ENCODE assay signal across 9 cellular contexts in the genomic region with DNA sequence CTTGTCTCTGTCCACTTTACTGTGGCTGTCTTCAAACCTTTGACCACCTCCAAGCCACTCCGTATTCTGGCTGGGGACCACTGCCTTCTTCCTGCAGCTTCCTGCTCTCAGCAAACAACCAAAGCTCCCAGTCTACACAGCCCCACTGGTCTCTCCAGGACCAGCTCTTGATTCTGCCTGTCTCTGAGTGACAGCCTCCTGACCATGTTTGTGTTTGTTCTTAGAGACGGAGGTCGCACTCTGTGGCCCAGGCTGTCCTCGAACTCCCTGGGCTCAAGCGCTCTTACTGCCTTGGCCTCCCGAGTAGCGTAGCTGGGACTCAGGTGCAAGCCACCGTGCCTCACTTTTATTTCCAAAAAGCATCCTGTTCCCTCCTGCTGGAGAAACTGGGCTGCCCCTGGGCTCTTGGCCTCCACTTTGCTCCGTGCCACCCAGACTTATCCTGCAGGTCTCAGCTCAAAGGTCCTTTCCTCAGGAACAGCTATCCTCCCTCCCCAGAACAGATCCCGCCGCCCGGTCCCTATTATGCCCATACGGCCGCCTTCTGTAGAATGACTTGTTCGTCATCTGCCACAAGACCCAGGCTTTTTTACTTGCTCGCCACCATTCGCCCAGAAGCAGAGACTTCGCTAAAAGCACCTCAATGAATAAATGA. TPM values are rescaled to one million over a fixed set of nuclear protein-coding genes. Genes with fewer than 3 reads are reported as not detected.
DNase-seq lines count a peak whose midpoint lies in the region; ATAC-seq, FAIRE-seq and TF ChIP-seq lines count a peak whose summit lies in the region.
"Had no signal": no experiment of that assay in that cellular context is flagged by ENCODE, and none has a peak within 500 bp of the region (broad histone marks: within the 10 kb centered on the region; RNA-seq: fewer than 3 reads in every experiment).

No MANE protein-coding gene starts in this region.

- CTCF ChIA-PET in activated naive CD4-positive, alpha-beta T cell treated with anti-CD3 and anti-CD28 coated beads for 36 hours (lab: Charles Lee), result interaction anchor here (0.6 to 4.6 kb wide), 5 partner anchors 8 to 559 kb away, joined by 3 to 50 read pairs (median 4); a partner anchor contains a TSS

- DNase-seq in activated naive CD4-positive, alpha-beta T cell treated with anti-CD3 and anti-CD28 coated beads for 36 hours, result no peak
- no peak for DNase-seq in activated naive CD4-positive, alpha-beta T cell (lab: John Stamatoyannopoulos, UW)
- DNase-seq in astrocyte (ENCODE audit: low read depth) (no peak), lung (ENCODE audit: low spot score) (no peak), tibial nerve (ENCODE audit: low spot score in 2 of 2) (no peak), activated gamma-delta T cell (lab: John Stamatoyannopoulos, UW) (no peak)

- FAIRE-seq in astrocyte (lab: Jason Lieb, UNC), result no peak
- FAIRE-seq: bronchial epithelial cell had no signal

- H3K36me3 ChIP-seq in astrocyte (ENCODE audit: insufficient read depth, low read length) (peaks cover 5% of the 10 kb centered on the region), lung (ENCODE audit: control insufficient read depth in 2 of 2, insufficient read depth in 2 of 2, low read length in 2 of 2) (peaks cover 9 to 18% of the 10 kb centered on the region in 2 donors), tibial nerve (peaks cover 0 to 18% (median 4%) of the 10 kb centered on the region in 3 donors)

- no peak for TF ChIP-seq EP300 in tibial nerve (IDR thresholded peaks at IDR 0.05)

- H3K27ac ChIP-seq in astrocyte (ENCODE audit: low read depth, low read length) (peak overlapping the region; percentile 79), lung (ENCODE audit: low read depth in 1 of 2, low read length in 1 of 2) (peak overlapping the region; percentile 79 to 96), tibial nerve (peak overlapping the region; percentile 92 to 99 (median 98))

- H3K27ac Mint-ChIP-seq in activated naive CD4-positive, alpha-beta T cell treated with anti-CD3 and anti-CD28 coated beads for 36 hours, result peak overlapping the region; percentile 91
- H3K27ac Mint-ChIP-seq in astrocyte (ENCODE audit: unreplicated experiment), result peak overlapping the region; percentile 96

- no peak for ATAC-seq in lung (ENCODE audit: insufficient read depth, low FRiP score)
- no peak for ATAC-seq in GM18861 (IDR thresholded peaks at IDR 0.05; ENCODE audit: unreplicated experiment)
- ATAC-seq in GM18867 (IDR thresholded peaks at IDR 0.05; ENCODE audit: unreplicated experiment), result no peak

- H3K4me1 ChIP-seq in astrocyte (ENCODE audit: insufficient read depth, low read length) (peaks cover 39% of the 10 kb centered on the region), lung (ENCODE audit: control insufficient read depth in 2 of 2, insufficient read depth in 2 of 2, low read length in 2 of 2) (peaks cover 23 to 34% of the 10 kb centered on the region in 2 donors), tibial nerve (peaks cover 5 to 68% (median 52%) of the 10 kb centered on the region in 4 donors)

- peaks cover 60% of the 10 kb centered on the region for H3K79me2 ChIP-seq in astrocyte (ENCODE audit: insufficient read depth, low read length)

- intact Hi-C loops in activated naive CD4-positive, alpha-beta T cell treated with anti-CD3 and anti-CD28 coated beads for 36 hours (cut with micrococcal nuclease), result loop anchor here (1.0 to 10.0 kb wide), 6 partner anchors 10 to 1753 kb away; a partner anchor contains a TSS

- H2AFZ ChIP-seq in astrocyte (ENCODE audit: low read depth, low read length), result no peak overlapping the region

- WGBS in lung, 2 donors, result 48 to 59% methylated on average over 18 of the region's 18 CpGs
- 54 to 59% methylated on average over 18 of the region's 18 CpGs for WGBS in tibial nerve, 2 donors

- no peaks in the 10 kb centered on the region for H3K27me3 Mint-ChIP-seq in activated naive CD4-positive, alpha-beta T cell treated with anti-CD3 and anti-CD28 coated beads for 36 hours (ENCODE audit: low read depth)
- no peaks in the 10 kb centered on the region for H3K27me3 Mint-ChIP-seq in astrocyte (ENCODE audit: low read depth, unreplicated experiment)

- H3K4me2 ChIP-seq in astrocyte (ENCODE audit: low read length), result peak overlapping the region; percentile 85

- TF ChIP-seq CTCF in astrocyte (IDR thresholded peaks at IDR 0.05; ENCODE audit: insufficient read depth, low read depth, low read length), result no peak
- no peak for TF ChIP-seq CTCF in lung (IDR thresholded peaks at IDR 0.05; ENCODE audit: control extremely low read depth, extremely low read depth)
- no peak for TF ChIP-seq CTCF in tibial nerve (IDR thresholded peaks at IDR 0.05)

- H3K4me3 ChIP-seq in astrocyte (ENCODE audit: insufficient read depth, low read depth, low read length) (peak overlapping the region; percentile 48), lung (peak overlapping the region; percentile 25), tibial nerve (peak overlapping the region in 3 of 4 donors; percentile 38 to 92 (median 79))

- H3K9me3 ChIP-seq in astrocyte (ENCODE audit: insufficient read depth, low read depth, low read length) (no peaks in the 10 kb centered on the region), lung (ENCODE audit: control insufficient read depth in 2 of 2, insufficient read depth in 1 of 2, low read length in 1 of 2) (no peaks in the 10 kb centered on the region), tibial nerve (no peaks in the 10 kb centered on the region)

- no peaks in the 10 kb centered on the region for H3K9me3 Mint-ChIP-seq in activated naive CD4-positive, alpha-beta T cell treated with anti-CD3 and anti-CD28 coated beads for 36 hours
- H3K9me3 Mint-ChIP-seq in astrocyte (ENCODE audit: unreplicated experiment), result no peaks in the 10 kb centered on the region

- peak overlapping the region; percentile 72 for H3K9ac ChIP-seq in astrocyte (ENCODE audit: low read length)

- H3K4me1 Mint-ChIP-seq in activated naive CD4-positive, alpha-beta T cell treated with anti-CD3 and anti-CD28 coated beads for 36 hours (ENCODE audit: low read depth), result peaks cover 49% of the 10 kb centered on the region
- H3K4me1 Mint-ChIP-seq in astrocyte (ENCODE audit: low read depth, unreplicated experiment), result peaks cover 29% of the 10 kb centered on the region

- H3K27me3 ChIP-seq in astrocyte (ENCODE audit: insufficient read depth, low read length), result no peaks in the 10 kb centered on the region
- H3K27me3 ChIP-seq in lung (ENCODE audit: control insufficient read depth, insufficient read depth), result no peaks in the 10 kb centered on the region
- no peaks in the 10 kb centered on the region for H3K27me3 ChIP-seq in tibial nerve

- H3K36me3 Mint-ChIP-seq in activated naive CD4-positive, alpha-beta T cell treated with anti-CD3 and anti-CD28 coated beads for 36 hours (ENCODE audit: low read depth), result peaks cover 6% of the 10 kb centered on the region
- H3K36me3 Mint-ChIP-seq in astrocyte (ENCODE audit: low read depth, unreplicated experiment), result peaks cover 8% of the 10 kb centered on the region

- no peak for TF ChIP-seq POLR2A in tibial nerve (IDR thresholded peaks at IDR 0.05)

- peak overlapping the region; percentile 88 for H3K4me3 Mint-ChIP-seq in activated naive CD4-positive, alpha-beta T cell treated with anti-CD3 and anti-CD28 coated beads for 36 hours
- H3K4me3 Mint-ChIP-seq in astrocyte (ENCODE audit: unreplicated experiment), result peak overlapping the region; percentile 84

- peaks cover 52% of the 10 kb centered on the region for H4K20me1 ChIP-seq in astrocyte (ENCODE audit: insufficient read depth, low read length)

RNA-seq across cellular contexts. Expression of a gene that starts 9.1 kb away (rescaled TPM):
- 10 to 100 TPM; 13.1 to 17.0 TPM for total RNA-seq in activated naive CD4-positive, alpha-beta T cell treated with anti-CD3 and anti-CD28 coated beads for 36 hours
- total RNA-seq in astrocyte, result 22.5 and 29.1 TPM in 2 replicates
- 10 to 100 TPM; 10.2 to 47.0 TPM for total RNA-seq in lung
- 10 to 100 TPM; 11.5 to 18.1 TPM for polyA plus RNA-seq in lung
- total RNA-seq in tibial nerve, result 10 to 100 TPM; 12.6 to 32.8 (median 14.9) TPM

RNA-seq across cellular contexts. Expression of a gene that starts 54.4 kb away (rescaled TPM):
- 10 to 100 TPM; 20.3 to 22.0 TPM for total RNA-seq in activated naive CD4-positive, alpha-beta T cell treated with anti-CD3 and anti-CD28 coated beads for 36 hours
- total RNA-seq in astrocyte, result 51.8 and 62.1 TPM in 2 replicates
- total RNA-seq in lung, result 10 to 100 TPM; 47.8 to 57.1 TPM
- polyA plus RNA-seq in lung, result 10 to 100 TPM; 33.1 to 60.8 TPM
- total RNA-seq in tibial nerve, result 10 to 100 TPM; 31.5 to 93.3 (median 63.7) TPM

RNA-seq across cellular contexts. Expression of a gene that starts 55.5 kb away (rescaled TPM):
- 10 to 100 TPM; 51.1 to 51.5 TPM for total RNA-seq in activated naive CD4-positive, alpha-beta T cell treated with anti-CD3 and anti-CD28 coated beads for 36 hours
- total RNA-seq in astrocyte, result 36.4 and 37.6 TPM in 2 replicates
- total RNA-seq in lung, result 10 to 100 TPM; 19.1 to 24.1 TPM
- polyA plus RNA-seq in lung, result 10 to 100 TPM; 11.8 to 19.7 TPM
- 10 to 100 TPM; 19.6 to 35.7 (median 24.3) TPM for total RNA-seq in tibial nerve

Comparison
In these comparisons a context has a peak if more than half of its experiments do, and no peak if none do; other contexts are left out.
1. H3K4me3 ChIP-seq: peak in every context shown above with its lines; median percentile 79 in tibial nerve; 48 in astrocyte; 25 in lung.